8 cellular contexts compared by ENCODE assay signal in the genomic region with DNA sequence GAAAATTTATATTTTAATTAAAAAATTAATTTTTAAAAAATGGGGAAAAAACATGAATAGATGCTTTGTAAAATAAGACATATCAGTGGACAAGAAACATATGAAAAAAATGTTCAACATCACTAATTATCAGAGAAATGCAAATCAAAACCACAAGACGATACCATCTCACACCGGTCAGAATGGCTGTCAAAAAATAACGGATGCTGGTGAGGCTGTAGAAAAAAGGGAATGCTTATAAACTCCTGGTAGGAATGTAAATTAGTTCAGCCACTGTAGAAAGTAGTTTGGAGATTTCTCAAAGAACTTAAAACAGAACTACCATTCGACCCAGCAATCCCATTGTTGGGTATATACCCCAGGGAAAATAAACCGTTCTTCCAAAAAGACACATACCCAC.
"Had no signal": no experiment of that assay in that cellular context is flagged by ENCODE, and none has a peak within 500 bp of the region (broad histone marks: within the 10 kb centered on the region; RNA-seq: fewer than 3 reads in every experiment).

No MANE protein-coding gene starts in this region.

- H3K27ac ChIP-seq: GM23248 had no signal

- FAIRE-seq: HTR-8/SVneo, K562 had no signal

- DNase-seq: GOT3, H7 had no signal

- ATAC-seq: HCT116, K562 had no signal

- H3K4me1 ChIP-seq: HAP-1 had no signal

- H3K9me3 ChIP-seq: HAP-1 had no signal

- H3K9ac ChIP-seq: GM23248 had no signal

- H3K9me3 Mint-ChIP-seq: HFFc6 had no signal

- H3K4me3 ChIP-seq: GM23248, HAP-1, K562 had no signal

- H2AFZ ChIP-seq: GM23248 had no signal
